In genomic region chr15:75258034-75258433, GRCh38 we compare ENCODE assay signal across 2 cellular contexts. TPM values are rescaled to one million over a fixed set of nuclear protein-coding genes. Genes with fewer than 3 reads are reported as not detected.
"Had no signal": no experiment of that assay in that cellular context is flagged by ENCODE, and none has a peak within 500 bp of the region (broad histone marks: within the 10 kb centered on the region; RNA-seq: fewer than 3 reads in every experiment).

Gene GOLGA6C, plus strand, starts transcription at chr15:75258334. Its CDS starts 265 bp downstream, at chr15:75258599.

RNA-seq across cellular contexts. Expression of gene GOLGA6C, which starts in this region (rescaled TPM):
- total RNA-seq: G401, GM12878 had no signal
- polyA plus RNA-seq: GM12878 had no signal
